In the genomic region with DNA sequence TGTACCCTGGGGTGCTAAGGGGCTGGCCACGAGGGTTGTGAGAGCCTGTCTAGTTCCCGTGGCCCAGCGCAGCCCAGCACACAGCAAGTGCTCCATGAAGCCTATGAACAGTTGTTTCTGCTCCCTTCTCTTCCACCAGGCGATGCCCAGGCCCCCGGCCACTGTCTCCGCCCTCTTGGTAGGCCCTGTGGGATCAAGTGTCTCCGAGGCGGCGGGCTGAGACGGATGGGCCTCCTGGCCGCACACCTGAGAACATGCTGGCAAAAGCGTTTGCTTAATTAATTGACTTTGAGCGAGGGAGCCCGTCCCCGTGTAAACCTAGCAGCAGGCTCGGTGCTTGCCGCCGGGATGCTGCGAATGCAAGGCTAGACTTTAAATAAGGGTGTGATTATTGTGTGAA, we compare ENCODE assay signal across 26 cellular contexts.
DNase-seq lines count a peak whose midpoint lies in the region; ATAC-seq and TF ChIP-seq lines count a peak whose summit lies in the region.
"Had no signal": no experiment of that assay in that cellular context is flagged by ENCODE, and none has a peak within 500 bp of the region (broad histone marks: within the 10 kb centered on the region; RNA-seq: fewer than 3 reads in every experiment).

No MANE protein-coding gene starts in this region.

- DNase-seq in NCI-H1092 (lab: John Stamatoyannopoulos, UW) (peak; percentile 73), NCI-H2171 treated with DMSO at 0.1 percent for 48 hours (lab: John Stamatoyannopoulos, UW) (peak; percentile 86), gastrocnemius medialis (no peak), NAMALWA (ENCODE audit: low spot score) (no peak)
- DNase-seq: ACHN; activated CD4-positive, alpha-beta T cell treated with anti-CD3 and anti-CD28 coated beads, Interleukin-2, amount 10 ng/mL, durations not matched to agents 24 days and 14 days; activated naive CD4-positive, alpha-beta T cell; anterior cingulate cortex; CD4-positive, alpha-beta memory T cell; effector CD8-positive, alpha-beta T cell; H9; kidney; naive thymus-derived CD8-positive, alpha-beta T cell; NCI-H774; Peyer's patch; posterior cingulate gyrus; SK-N-SH; stimulated activated CD4-positive, alpha-beta T cell treated with anti-CD3 and anti-CD28 coated beads, Interleukin-2, amount 100 ng/mL, for 24 hours; T-helper 9 cell had no signal

- no peak for TF ChIP-seq POLR2A in gastrocnemius medialis (IDR thresholded peaks at IDR 0.05)

- H3K4me1 ChIP-seq in BLaER1 treated with 17β-estradiol and CSF1 and Interleukin-3, amounts not matched to agents 10 nM and 100 nM = peaks cover 55 to 98% (median 97%) of the 10 kb centered on the region in 10 experiments
- H3K4me1 ChIP-seq in gastrocnemius medialis = no peaks in the 10 kb centered on the region
- H3K4me1 ChIP-seq: Peyer's patch had no signal

- H3K4me1 Mint-ChIP-seq in brain = peaks cover 58% of the 10 kb centered on the region
- H3K4me1 Mint-ChIP-seq: activated CD4-positive, alpha-beta T cell treated with anti-CD3 and anti-CD28 coated beads, Interleukin-2, amount 10 ng/mL, durations not matched to agents 24 days and 14 days; CD4-positive, alpha-beta memory T cell had no signal

- peak overlapping the region; percentile 77 to 98 (median 94) for H3K4me2 ChIP-seq in BLaER1 treated with 17β-estradiol and CSF1 and Interleukin-3, amounts not matched to agents 10 nM and 100 nM
- H3K4me2 ChIP-seq: hepatocyte, SK-N-SH had no signal

- H3K27me3 ChIP-seq in BLaER1 treated with 17β-estradiol and CSF1 and Interleukin-3, amounts not matched to agents 10 nM and 100 nM = peaks cover 0 to 44% (median 0%) of the 10 kb centered on the region in 11 experiments; a peak in 4 of 22 replicates
- no peaks in the 10 kb centered on the region for H3K27me3 ChIP-seq in gastrocnemius medialis
- H3K27me3 ChIP-seq: hepatocyte, Peyer's patch had no signal

- peaks cover 0 to 31% (median 0%) of the 10 kb centered on the region in 11 experiments; a peak in 4 of 22 replicates for H4K20me1 ChIP-seq in BLaER1 treated with 17β-estradiol and CSF1 and Interleukin-3, amounts not matched to agents 10 nM and 100 nM

- H3K4me3 ChIP-seq in BLaER1 treated with 17β-estradiol and CSF1 and Interleukin-3, amounts not matched to agents 10 nM and 100 nM = peak overlapping the region in 1 of 10 experiments; percentile 15; a peak in 1 of 20 replicates
- no peak overlapping the region for H3K4me3 ChIP-seq in gastrocnemius medialis
- H3K4me3 ChIP-seq: hepatocyte, Peyer's patch had no signal

- no peaks in the 10 kb centered on the region for H3K9me3 Mint-ChIP-seq in brain
- H3K9me3 Mint-ChIP-seq: activated CD4-positive, alpha-beta T cell treated with anti-CD3 and anti-CD28 coated beads, Interleukin-2, amount 10 ng/mL, durations not matched to agents 24 days and 14 days; H9; memory B cell; naive thymus-derived CD8-positive, alpha-beta T cell; stimulated activated naive CD8-positive, alpha-beta T cell treated with anti-CD3 and anti-CD28 coated beads, Interleukin-15, Interleukin-2, amounts not matched to agents 100 ng/mL and 50 ng/mL, for 24 hours had no signal

- H3K9me3 ChIP-seq in BLaER1 treated with 17β-estradiol and CSF1 and Interleukin-3, amounts not matched to agents 10 nM and 100 nM (replicated peaks in 1 of 11) = no peaks in the 10 kb centered on the region
- H3K9me3 ChIP-seq in gastrocnemius medialis = no peaks in the 10 kb centered on the region
- H3K9me3 ChIP-seq: Peyer's patch, SK-N-SH had no signal

- H3K27ac ChIP-seq in BLaER1 treated with 17β-estradiol and CSF1 and Interleukin-3, amounts not matched to agents 10 nM and 100 nM = peak overlapping the region in 7 of 11 experiments; percentile 14 to 88 (median 46); a peak in 13 of 22 replicates
- no peak overlapping the region for H3K27ac ChIP-seq in gastrocnemius medialis
- H3K27ac ChIP-seq: hepatocyte had no signal

- peak overlapping the region in 8 of 11 experiments; percentile 6 to 68 (median 43); a peak in 12 of 22 replicates for H3K9ac ChIP-seq in BLaER1 treated with 17β-estradiol and CSF1 and Interleukin-3, amounts not matched to agents 10 nM and 100 nM
- H3K9ac ChIP-seq: SK-N-SH had no signal

- intact Hi-C loops in gastrocnemius medialis (cut with DNase I; ENCODE audit: low total_unique reads) = no loop called here

- ATAC-seq in gastrocnemius medialis = no peak
- no peak for ATAC-seq in HG02678 (IDR thresholded peaks at IDR 0.05; ENCODE audit: unreplicated experiment)
- no peak for ATAC-seq in activated CD4-positive, CD25-positive, alpha-beta regulatory T cell treated with anti-CD3 and anti-CD28 coated beads, Interleukin-2, amount 50 U/mL, for 24 hours
- ATAC-seq: naive thymus-derived CD8-positive, alpha-beta T cell had no signal

- H3K27ac Mint-ChIP-seq in brain = peak overlapping the region; percentile 7 to 94 (median 88)
- H3K27ac Mint-ChIP-seq: activated CD4-positive, alpha-beta T cell treated with anti-CD3 and anti-CD28 coated beads, Interleukin-2, amount 10 ng/mL, durations not matched to agents 24 days and 14 days; CD4-positive, alpha-beta memory T cell; H9; memory B cell; naive thymus-derived CD8-positive, alpha-beta T cell; stimulated activated naive CD8-positive, alpha-beta T cell treated with anti-CD3 and anti-CD28 coated beads, Interleukin-15, Interleukin-2, amounts not matched to agents 100 ng/mL and 50 ng/mL, for 24 hours had no signal

- no peaks in the 10 kb centered on the region for H3K36me3 ChIP-seq in BLaER1 treated with 17β-estradiol and CSF1 and Interleukin-3, amounts not matched to agents 10 nM and 100 nM
- H3K36me3 ChIP-seq in gastrocnemius medialis = no peaks in the 10 kb centered on the region
- H3K36me3 ChIP-seq: Peyer's patch had no signal

- in situ Hi-C loops in gastrocnemius medialis (cut with MboI; ENCODE audit: low sequenced_read_pairs in 4 of 4) = no loop called here

- H3K36me3 Mint-ChIP-seq in brain = no peaks in the 10 kb centered on the region
- H3K36me3 Mint-ChIP-seq: CD4-positive, alpha-beta memory T cell; memory B cell; naive thymus-derived CD8-positive, alpha-beta T cell had no signal

- TF ChIP-seq CTCF in brain (conservative IDR thresholded peaks at IDR 0.05) = no peak
- no peak for TF ChIP-seq CTCF in gastrocnemius medialis (IDR thresholded peaks at IDR 0.05 in 4 of 5, conservative IDR thresholded peaks at IDR 0.05 in 1 of 5)

- H3K4me3 Mint-ChIP-seq in brain = peak overlapping the region in 1 of 5 experiments; percentile 42
- H3K4me3 Mint-ChIP-seq: activated CD4-positive, alpha-beta T cell treated with anti-CD3 and anti-CD28 coated beads, Interleukin-2, amount 10 ng/mL, durations not matched to agents 24 days and 14 days; CD4-positive, alpha-beta memory T cell; H9; memory B cell; naive thymus-derived CD8-positive, alpha-beta T cell; stimulated activated naive CD8-positive, alpha-beta T cell treated with anti-CD3 and anti-CD28 coated beads, Interleukin-15, Interleukin-2, amounts not matched to agents 100 ng/mL and 50 ng/mL, for 24 hours had no signal

- H3K27me3 Mint-ChIP-seq in brain = peaks cover 6% of the 10 kb centered on the region
- H3K27me3 Mint-ChIP-seq: activated CD4-positive, alpha-beta T cell treated with anti-CD3 and anti-CD28 coated beads, Interleukin-2, amount 10 ng/mL, durations not matched to agents 24 days and 14 days; CD4-positive, alpha-beta memory T cell; naive thymus-derived CD8-positive, alpha-beta T cell; stimulated activated naive CD8-positive, alpha-beta T cell treated with anti-CD3 and anti-CD28 coated beads, Interleukin-15, Interleukin-2, amounts not matched to agents 100 ng/mL and 50 ng/mL, for 24 hours had no signal

Comparison
In these comparisons a context has a peak if more than half of its experiments do, and no peak if none do; other contexts are left out.
1. H3K27ac ChIP-seq: peak in BLaER1 treated with 17β-estradiol and CSF1 and Interleukin-3, amounts not matched to agents 10 nM and 100 nM (7 of 11); none in gastrocnemius medialis (0 of 4).
2. DNase-seq: peak in NCI-H1092 (single experiment) and NCI-H2171 treated with DMSO at 0.1 percent for 48 hours (single experiment); none in gastrocnemius medialis (0 of 2) and NAMALWA (single experiment).